In genomic region chr13:97429681-97430081, GRCh38 we compare ENCODE assay signal across 13 cellular contexts. TPM values are rescaled to one million over a fixed set of nuclear protein-coding genes. Genes with fewer than 3 reads are reported as not detected.
DNase-seq lines count a peak whose midpoint lies in the region; TF ChIP-seq lines count a peak whose summit lies in the region.
"Had no signal": no experiment of that assay in that cellular context is flagged by ENCODE, and none has a peak within 500 bp of the region (broad histone marks: within the 10 kb centered on the region; RNA-seq: fewer than 3 reads in every experiment).

No MANE protein-coding gene starts in this region.

- TF ChIP-seq CTCF in MCF 10A (IDR thresholded peaks at IDR 0.05; ENCODE audit: unreplicated experiment) (no peak), mammary epithelial cell (conservative IDR thresholded peaks at IDR 0.05 in 1 of 2, IDR thresholded peaks at IDR 0.05 in 1 of 2; ENCODE audit: extremely low read depth in 1 of 2, insufficient read depth in 1 of 2, low read depth in 1 of 2, low read length in 2 of 2) (no peak), breast epithelium (IDR thresholded peaks at IDR 0.05) (no peak), vagina (IDR thresholded peaks at IDR 0.05) (no peak), colonic mucosa (IDR thresholded peaks at IDR 0.05) (no peak)

- H3K79me2 ChIP-seq in mammary epithelial cell (ENCODE audit: insufficient read depth, low read length) (peaks cover 5% of the 10 kb centered on the region), mesendoderm (ENCODE audit: control insufficient read depth, insufficient read depth, low read length) (peaks cover 4% of the 10 kb centered on the region)

- H4K20me1 ChIP-seq in mammary epithelial cell (ENCODE audit: insufficient read depth, low read length) = no peaks in the 10 kb centered on the region

- H2BK120ac ChIP-seq in mesendoderm (ENCODE audit: low read depth, low read length) = no peak overlapping the region

- H3K23ac ChIP-seq in mesendoderm (ENCODE audit: low read length) = no peak overlapping the region

- no peak overlapping the region for H3K18ac ChIP-seq in mesendoderm (ENCODE audit: low read length)

- H3K79me1 ChIP-seq in mesendoderm (ENCODE audit: low read length) = no peaks in the 10 kb centered on the region

- intact Hi-C loops in MCF 10A (cut with micrococcal nuclease) (loop anchor here (10.0 kb wide), 1 partner anchor 1865 kb away; no protein-coding TSS in a partner anchor), mammary epithelial cell (cut with micrococcal nuclease) (loop anchor here (5.0 to 10.0 kb wide), 2 partner anchors 155 to 317 kb away; no protein-coding TSS in a partner anchor), breast epithelium (cut with DNase I; ENCODE audit: low total_unique reads) (no loop called here), vagina (cut with DNase I) (loop anchor here (10.0 kb wide), 1 partner anchor 315 kb away; no protein-coding TSS in a partner anchor), colonic mucosa (cut with DNase I) (no loop called here)

- H3K4me3 ChIP-seq in mammary epithelial cell (replicated peaks in 1 of 3; ENCODE audit: insufficient read depth in 1 of 3, low read depth in 2 of 3, low read length in 3 of 3) (no peak overlapping the region), breast epithelium (peak overlapping the region in 2 of 3 donors; percentile 30 to 40), mesendoderm (ENCODE audit: low read length) (no peak overlapping the region), vagina (peak overlapping the region; percentile 14 to 24), colonic mucosa (no peak overlapping the region)
- H3K4me3 ChIP-seq: BLaER1 treated with 17β-estradiol and CSF1 and Interleukin-3, amounts not matched to agents 10 nM and 100 nM had no signal

- peak overlapping the region; percentile 5 for H3K56ac ChIP-seq in mesendoderm (ENCODE audit: low read length)

- H3K4me1 Mint-ChIP-seq in MCF 10A (ENCODE audit: insufficient read depth, unreplicated experiment) = peaks cover 17% of the 10 kb centered on the region
- H3K4me1 Mint-ChIP-seq: activated T-helper 17 cell treated with anti-CD3 and anti-CD28 coated beads, Interleukin-2, amount 50 U/mL, for 72 hours had no signal

- no peak for TF ChIP-seq POLR2A in breast epithelium (IDR thresholded peaks at IDR 0.05)
- no peak for TF ChIP-seq POLR2A in vagina (IDR thresholded peaks at IDR 0.05)

- H3K4me2 ChIP-seq in mammary epithelial cell (ENCODE audit: insufficient read depth, low read depth, low read length) (no peak overlapping the region), mesendoderm (ENCODE audit: low read length) (no peak overlapping the region)

- no peaks in the 10 kb centered on the region for H3K9me3 Mint-ChIP-seq in MCF 10A (ENCODE audit: unreplicated experiment)
- H3K9me3 Mint-ChIP-seq: activated T-helper 17 cell treated with anti-CD3 and anti-CD28 coated beads, Interleukin-2, amount 50 U/mL, for 72 hours; mesothelial cell of epicardium had no signal

- H3K27ac ChIP-seq in mammary epithelial cell (ENCODE audit: insufficient read depth, low read depth, low read length) (no peak overlapping the region), breast epithelium (peak overlapping the region in 1 of 2 donors; percentile 49), mesendoderm (ENCODE audit: low read depth, low read length) (no peak overlapping the region), vagina (peak overlapping the region; percentile 71), colonic mucosa (no peak overlapping the region)
- H3K27ac ChIP-seq: BLaER1 treated with 17β-estradiol and CSF1 and Interleukin-3, amounts not matched to agents 10 nM and 100 nM had no signal

- H2BK5ac ChIP-seq in mesendoderm (ENCODE audit: low read length) = no peak overlapping the region

- WGBS in mammary epithelial cell (ENCODE audit: low coverage, missing lambda C conversion rate) = 70% methylated on average over 6 of the region's 6 CpGs
- whole genome bisulfite sequencing in mesendoderm (ENCODE audit: extremely low coverage, insufficient coverage, low lambda C conversion rate) = no CpG with 5 or more reads among the region's 6 CpGs

- H2BK15ac ChIP-seq in mesendoderm (replicated peaks; ENCODE audit: low read depth) = no peak overlapping the region

- no peak overlapping the region for H3K9ac ChIP-seq in mammary epithelial cell (ENCODE audit: insufficient read depth, low read length)
- H3K9ac ChIP-seq in mesendoderm (ENCODE audit: low read length) = no peak overlapping the region
- H3K9ac ChIP-seq in colonic mucosa (ENCODE audit: low read depth in 2 of 2, low read length in 2 of 2) = no peak overlapping the region
- H3K9ac ChIP-seq: BLaER1 treated with 17β-estradiol and CSF1 and Interleukin-3, amounts not matched to agents 10 nM and 100 nM had no signal

- dilution Hi-C loops in mammary epithelial cell (cut with HindIII; ENCODE audit: low sequenced_read_pairs) = loop anchor here (10.0 kb wide), 1 partner anchor 215 kb away; no protein-coding TSS in a partner anchor

- H3K4ac ChIP-seq in mesendoderm (ENCODE audit: low read depth, low read length) = no peak overlapping the region

- peaks cover 5% of the 10 kb centered on the region for H3K4me1 ChIP-seq in mammary epithelial cell (ENCODE audit: insufficient read depth, low read length)
- H3K4me1 ChIP-seq in breast epithelium = no peaks in the 10 kb centered on the region
- no peaks in the 10 kb centered on the region for H3K4me1 ChIP-seq in mesendoderm (ENCODE audit: control insufficient read depth, low read depth, low read length)
- H3K4me1 ChIP-seq in vagina = peaks cover 10% of the 10 kb centered on the region
- peaks cover 8% of the 10 kb centered on the region for H3K4me1 ChIP-seq in colonic mucosa

- H4K5ac ChIP-seq in mesendoderm (ENCODE audit: low read length) = no peak overlapping the region

- CTCF ChIA-PET in MCF 10A (lab: Yijun Ruan, JAX) = interaction anchor here (1.4 kb wide), 1 partner anchor 372 kb away, joined by 3 read pairs; no protein-coding TSS in a partner anchor
- CTCF ChIA-PET in mammary epithelial cell (lab: Charles Lee; ENCODE audit: low non-redundant PET) = no interaction called here

- H3K27ac Mint-ChIP-seq in MCF 10A (ENCODE audit: low read depth, unreplicated experiment) = no peak overlapping the region
- H3K27ac Mint-ChIP-seq: activated T-helper 17 cell treated with anti-CD3 and anti-CD28 coated beads, Interleukin-2, amount 50 U/mL, for 72 hours had no signal

- H3K9me3 ChIP-seq in mammary epithelial cell (replicated peaks; ENCODE audit: insufficient read depth, low read length) (no peaks in the 10 kb centered on the region), breast epithelium (no peaks in the 10 kb centered on the region), vagina (no peaks in the 10 kb centered on the region), colonic mucosa (no peaks in the 10 kb centered on the region)

- POLR2A ChIA-PET in MCF 10A (lab: Yijun Ruan, JAX) = no interaction called here

- H3K4me3 Mint-ChIP-seq in MCF 10A (ENCODE audit: unreplicated experiment) = no peak overlapping the region
- H3K4me3 Mint-ChIP-seq: activated T-helper 17 cell treated with anti-CD3 and anti-CD28 coated beads, Interleukin-2, amount 50 U/mL, for 72 hours had no signal

- peak overlapping the region; percentile 14 for H2AK5ac ChIP-seq in mesendoderm (ENCODE audit: low read length)

- in situ Hi-C loops in mammary epithelial cell (cut with MboI; ENCODE audit: low sequenced_read_pairs in 2 of 2) = no loop called here

- BruUV-seq in MCF 10A (replicated peaks; lab: Mats Ljungman, UMichigan) (no TSS peak), mammary epithelial cell (replicated peaks; lab: Mats Ljungman, UMichigan) (no TSS peak)

- peaks cover 6% of the 10 kb centered on the region for H3K36me3 Mint-ChIP-seq in MCF 10A (ENCODE audit: insufficient read depth, unreplicated experiment)
- H3K36me3 Mint-ChIP-seq: mesothelial cell of epicardium had no signal

- no peak overlapping the region for H4K8ac ChIP-seq in mesendoderm (ENCODE audit: low read depth, low read length)

- H3K27me3 ChIP-seq in mammary epithelial cell (ENCODE audit: insufficient read depth, low read length) = no peaks in the 10 kb centered on the region
- no peaks in the 10 kb centered on the region for H3K27me3 ChIP-seq in breast epithelium
- H3K27me3 ChIP-seq in mesendoderm (ENCODE audit: insufficient read depth, low read length, poor library complexity) = no peaks in the 10 kb centered on the region
- no peaks in the 10 kb centered on the region for H3K27me3 ChIP-seq in vagina
- no peaks in the 10 kb centered on the region for H3K27me3 ChIP-seq in colonic mucosa
- H3K27me3 ChIP-seq: BLaER1 treated with 17β-estradiol and CSF1 and Interleukin-3, amounts not matched to agents 10 nM and 100 nM had no signal

- no peak overlapping the region for H2AFZ ChIP-seq in mammary epithelial cell (ENCODE audit: low read depth, low read length)

- H3K36me3 ChIP-seq in mammary epithelial cell (ENCODE audit: insufficient read depth, low read length) (no peaks in the 10 kb centered on the region), breast epithelium (no peaks in the 10 kb centered on the region), mesendoderm (ENCODE audit: control insufficient read depth, insufficient read depth, low read length) (no peaks in the 10 kb centered on the region), vagina (no peaks in the 10 kb centered on the region), colonic mucosa (no peaks in the 10 kb centered on the region)
- H3K36me3 ChIP-seq: BLaER1 treated with 17β-estradiol and CSF1 and Interleukin-3, amounts not matched to agents 10 nM and 100 nM had no signal

- DNase-seq in MCF 10A (ENCODE audit: unreplicated experiment) (peak; percentile 17), mammary epithelial cell (no peak), breast epithelium (ENCODE audit: low spot score in 2 of 2) (no peak), mesendoderm (no peak), vagina (ENCODE audit: extremely low spot score in 2 of 2) (no peak), colonic mucosa (no peak), iPS-NIHi7 (ENCODE audit: extremely low spot score) (no peak)
- DNase-seq in stimulated activated naive CD4-positive, alpha-beta T cell treated with Interleukin-2 at 50 U/mL for 16 hours (lab: John Stamatoyannopoulos, UW) = no peak
- DNase-seq: stimulated activated CD4-positive, alpha-beta T cell treated with anti-CD3 and anti-CD28 coated beads, Interleukin-4, amount 100 ng/mL, for 24 hours; T-helper 2 cell had no signal

- no peaks in the 10 kb centered on the region for H3K27me3 Mint-ChIP-seq in MCF 10A (ENCODE audit: insufficient read depth, unreplicated experiment)

RNA-seq across cellular contexts. Expression of gene RAP2A, which starts 4.3 kb away (rescaled TPM):
- total RNA-seq in MCF 10A (2022) (33.4 and 34.3 TPM in 2 replicates), mammary epithelial cell (10 to 100 TPM; 34.3 to 44.5 TPM), breast epithelium (10 to 100 TPM; 19.0 to 32.8 (median 20.0) TPM), vagina (19.6 TPM), colonic mucosa (10 to 100 TPM; 35.9 to 38.2 TPM)
- 14.0 TPM for polyA plus RNA-seq in mammary epithelial cell
- 19.8 TPM for polyA minus RNA-seq in mammary epithelial cell
- 33.8 TPM for polyA plus RNA-seq in mesendoderm (2013, experiment 1 of 2)
- polyA plus RNA-seq in mesendoderm (2013, experiment 2 of 2) = 34.7 TPM

Comparison
In these comparisons a context has a peak if more than half of its experiments do, and no peak if none do; other contexts are left out.
1. H3K4me3 ChIP-seq: peak in breast epithelium (2 of 3) and vagina (2 of 2); none in mammary epithelial cell (0 of 3), mesendoderm (single experiment) and colonic mucosa (single experiment).
2. intact Hi-C loops: an anchor here in MCF 10A (10.0 kb wide), mammary epithelial cell (5.0 to 10.0 kb wide) and vagina (10.0 kb wide); none called in breast epithelium and colonic mucosa.